Comparison of ENCODE assay signal across 23 cellular contexts in the genomic region with DNA sequence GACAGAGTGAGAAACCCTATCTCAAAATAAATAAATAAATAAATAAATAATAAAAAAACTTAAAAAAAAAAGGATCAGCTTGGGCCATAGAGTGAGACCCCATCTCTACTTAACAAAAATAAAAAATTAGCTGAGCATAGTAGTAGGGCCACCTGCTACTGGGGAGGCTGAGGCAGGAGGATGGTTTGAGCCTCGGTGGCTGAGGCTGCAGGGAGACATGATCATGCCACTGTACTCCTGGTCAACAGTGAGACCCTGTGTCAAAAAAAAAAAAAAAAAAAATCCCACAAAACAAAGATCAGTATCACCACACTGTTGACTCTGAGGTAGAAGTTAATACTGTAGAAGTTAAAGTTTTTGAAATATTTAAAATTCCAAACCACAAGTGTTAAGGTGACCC.
"Had no signal": no experiment of that assay in that cellular context is flagged by ENCODE, and none has a peak within 500 bp of the region (broad histone marks: within the 10 kb centered on the region; RNA-seq: fewer than 3 reads in every experiment).

No MANE protein-coding gene starts in this region.

- H3K4me3 Mint-ChIP-seq: effector memory CD8-positive, alpha-beta T cell; endodermal cell; mesothelial cell of epicardium; naive B cell had no signal

- H3K36me3 ChIP-seq: gastrocnemius medialis, left lung, lower lobe of right lung had no signal

- H3K27me3 Mint-ChIP-seq: effector memory CD8-positive, alpha-beta T cell; naive B cell had no signal

- DNase-seq: dermis blood vessel endothelial cell; effector CD8-positive, alpha-beta T cell; effector memory CD8-positive, alpha-beta T cell; endodermal cell; erythroblast; esophagus squamous epithelium; foreskin fibroblast; foreskin melanocyte; gastrocnemius medialis; glutamatergic neuron; head of caudate nucleus; heart right ventricle; left cardiac atrium; left lung; left ventricle myocardium superior; lower lobe of right lung; mesenchymal stem cell; mucosa of descending colon; naive B cell had no signal

- H3K9me3 Mint-ChIP-seq: effector memory CD8-positive, alpha-beta T cell; endodermal cell; mesothelial cell of epicardium; naive B cell had no signal

- ATAC-seq: effector memory CD8-positive, alpha-beta T cell; esophagus mucosa; gastrocnemius medialis; heart right ventricle; left cardiac atrium; left lung; left ventricle myocardium superior; lower lobe of right lung; mucosa of descending colon had no signal

- H3K27ac Mint-ChIP-seq: effector memory CD8-positive, alpha-beta T cell; endodermal cell; mesothelial cell of epicardium; naive B cell had no signal

- H3K27me3 ChIP-seq: esophagus squamous epithelium, gastrocnemius medialis, heart right ventricle, left lung had no signal

- H3K4me1 ChIP-seq: left lung, lower lobe of right lung had no signal

- H3K4me3 ChIP-seq: coronary artery, esophagus squamous epithelium, gastrocnemius medialis, heart right ventricle, left lung, lower lobe of right lung, mucosa of descending colon had no signal

- H3K4me1 Mint-ChIP-seq: endodermal cell, naive B cell had no signal

- H3K27ac ChIP-seq: coronary artery, epithelial cell of prostate, esophagus squamous epithelium, left lung, lower lobe of right lung had no signal

- H3K9me3 ChIP-seq: esophagus squamous epithelium, gastrocnemius medialis, heart right ventricle, left lung, lower lobe of right lung, mucosa of descending colon had no signal
